8 cellular contexts compared by ENCODE assay signal in genomic region chr3:71128951-71129350, GRCh38.
DNase-seq lines count a peak whose midpoint lies in the region; ATAC-seq, FAIRE-seq and TF ChIP-seq lines count a peak whose summit lies in the region.

No MANE protein-coding gene starts in this region.

- no TSS peak for BruUV-seq in PC-3 (replicated peaks; lab: Mats Ljungman, UMichigan)

- H3K27ac ChIP-seq in CD4-positive, alpha-beta T cell (ENCODE audit: low read depth, low read length) = peak overlapping the region; percentile 93
- H3K27ac ChIP-seq in PC-3 (ENCODE audit: low read length) (no peak overlapping the region), pancreas (peak overlapping the region; percentile 71 to 90 (median 82))

- no peaks in the 10 kb centered on the region for H3K27me3 Mint-ChIP-seq in CD4-positive, alpha-beta T cell

- no peaks in the 10 kb centered on the region for H3K27me3 ChIP-seq in CD4-positive, alpha-beta T cell (ENCODE audit: control insufficient read depth, insufficient read depth, low read length)
- H3K27me3 ChIP-seq in PC-3 (ENCODE audit: low read length) (no peaks in the 10 kb centered on the region), endocrine pancreas (ENCODE audit: control insufficient read depth, insufficient read depth, low read length) (no peaks in the 10 kb centered on the region), pancreas (no peaks in the 10 kb centered on the region)

- no peaks in the 10 kb centered on the region for H3K79me2 ChIP-seq in PC-3 (ENCODE audit: low read length)

- H3K4me2 ChIP-seq in PC-3 (ENCODE audit: low read length) = peak overlapping the region; percentile 82

- no peaks in the 10 kb centered on the region for H3K9me2 ChIP-seq in PC-3 (replicated peaks; ENCODE audit: low read length)

- no peaks in the 10 kb centered on the region for H4K20me1 ChIP-seq in PC-3 (ENCODE audit: low read length)

- WGBS in pancreas, 2 donors = 1 to 2% methylated on average over 6 of the region's 6 CpGs

- H3K9ac ChIP-seq in PC-3 (ENCODE audit: low read length) = peak overlapping the region; percentile 55; the same call in 1 of the 2 replicates
- no peak overlapping the region for H3K9ac ChIP-seq in endocrine pancreas (ENCODE audit: control insufficient read depth, insufficient read depth, low read length)

- no peak for DNase-seq in CD4-positive, alpha-beta T cell
- no peak for DNase-seq in PC-3
- peak in 1 of 6 donors; percentile 36 for DNase-seq in pancreas
- no peak for DNase-seq in NCI-H2196 (lab: John Stamatoyannopoulos, UW; ENCODE audit: unreplicated experiment)
- DNase-seq in NCI-H1436 (lab: John Stamatoyannopoulos, UW) = no peak

- H3K9me3 Mint-ChIP-seq in CD4-positive, alpha-beta T cell = no peaks in the 10 kb centered on the region

- no peak for FAIRE-seq in pancreas (lab: Jason Lieb, UNC)

- H3K4me1 ChIP-seq in PC-3 (ENCODE audit: insufficient read depth, low read length) (peaks cover 31% of the 10 kb centered on the region), endocrine pancreas (ENCODE audit: control insufficient read depth, insufficient read depth, low read length) (peaks cover 19% of the 10 kb centered on the region), pancreas (peaks cover 16 to 46% (median 36%) of the 10 kb centered on the region in 3 donors)

- TF ChIP-seq CTCF in CD4-positive, alpha-beta T cell (IDR thresholded peaks at IDR 0.05) = no peak
- TF ChIP-seq CTCF in PC-3 (conservative IDR thresholded peaks at IDR 0.05; ENCODE audit: low read depth, low read length) = no peak
- no peak for TF ChIP-seq CTCF in pancreas (IDR thresholded peaks at IDR 0.05)

- H3F3A ChIP-seq in PC-3 (ENCODE audit: low read length, unreplicated experiment) = no peaks in the 10 kb centered on the region

- POLR2A ChIA-PET in CD4-positive, alpha-beta T cell (lab: Charles Lee) = interaction anchor here (0.7 to 5.2 kb wide), 6 partner anchors 38 to 368 kb away, joined by 3 to 70 read pairs (median 6); no protein-coding TSS in a partner anchor
- POLR2A ChIA-PET in PC-3 (lab: Charles Lee; ENCODE audit: unreplicated experiment) = interaction anchor here (0.5 kb wide), 1 partner anchor 454 kb away, joined by 20 read pairs; no protein-coding TSS in a partner anchor

- H3K9me3 ChIP-seq in CD4-positive, alpha-beta T cell (ENCODE audit: control insufficient read depth, low read length) = no peaks in the 10 kb centered on the region
- H3K9me3 ChIP-seq in PC-3 (ENCODE audit: low read length) (no peaks in the 10 kb centered on the region), endocrine pancreas (ENCODE audit: control insufficient read depth, low read length) (no peaks in the 10 kb centered on the region), pancreas (no peaks in the 10 kb centered on the region)

- H3K36me3 ChIP-seq in PC-3 (ENCODE audit: low read depth, low read length) = no peaks in the 10 kb centered on the region
- no peaks in the 10 kb centered on the region for H3K36me3 ChIP-seq in endocrine pancreas (ENCODE audit: control insufficient read depth, insufficient read depth, low read length)
- no peaks in the 10 kb centered on the region for H3K36me3 ChIP-seq in pancreas

- CTCF ChIA-PET in CD4-positive, alpha-beta T cell (lab: Charles Lee) = interaction anchor here (0.8 kb wide), 1 partner anchor 290 kb away, joined by 6 read pairs; no protein-coding TSS in a partner anchor
- CTCF ChIA-PET in PC-3 (lab: Charles Lee) = no interaction called here

- no peak for ATAC-seq in CD4-positive, alpha-beta T cell (ENCODE audit: poor library complexity)
- ATAC-seq in PC-3 (no peak), pancreas (peak in 3 of 4 donors; percentile 8 to 31 (median 18)), HG02623 (IDR thresholded peaks at IDR 0.05; ENCODE audit: unreplicated experiment) (no peak), HG02938 (IDR thresholded peaks at IDR 0.05; ENCODE audit: unreplicated experiment) (no peak)

- peaks cover 56% of the 10 kb centered on the region for H3K36me3 Mint-ChIP-seq in CD4-positive, alpha-beta T cell (ENCODE audit: low read depth)

- peak overlapping the region; percentile 71; the same call in 1 of the 2 replicates for H3K4me3 ChIP-seq in PC-3 (ENCODE audit: low read length)
- peak overlapping the region; percentile 96 for H3K4me3 ChIP-seq in endocrine pancreas (ENCODE audit: control insufficient read depth, insufficient read depth, low read length)
- peak overlapping the region; percentile 17 to 48 (median 36) for H3K4me3 ChIP-seq in pancreas

- intact Hi-C loops in CD4-positive, alpha-beta T cell (cut with DNase I, micrococcal nuclease) = loop anchor here in 1 of 2 experiments (2.0 to 5.0 kb wide), 4 partner anchors 37 to 458 kb away; no protein-coding TSS in a partner anchor
- intact Hi-C loops in PC-3 (cut with micrococcal nuclease) = no loop called here
- intact Hi-C loops in pancreas (cut with DNase I) = loop anchor here in 1 of 3 donors (10.0 kb wide), 1 partner anchor 54 kb away; no protein-coding TSS in a partner anchor

- peak overlapping the region; percentile 98 for H3K27ac Mint-ChIP-seq in CD4-positive, alpha-beta T cell

- H2AFZ ChIP-seq in PC-3 (ENCODE audit: low read length) = no peak overlapping the region

- H3K4me3 Mint-ChIP-seq in CD4-positive, alpha-beta T cell = peak overlapping the region; percentile 91

- peaks cover 85% of the 10 kb centered on the region for H3K4me1 Mint-ChIP-seq in CD4-positive, alpha-beta T cell (ENCODE audit: low read depth)

Comparison
In these comparisons a context has a peak if more than half of its experiments do, and no peak if none do; other contexts are left out.
1. ATAC-seq: peak in pancreas (3 of 4); none in CD4-positive, alpha-beta T cell (single experiment), PC-3 (single experiment), HG02623 (single experiment) and HG02938 (single experiment).
2. H3K4me3 ChIP-seq: peak in every context shown above with its lines; median percentile 96 in endocrine pancreas; 71 in PC-3; 36 in pancreas.